ENCODE assay signal across 19 cellular contexts in genomic region chr15:76936671-76937070, GRCh38. TPM values are rescaled to one million over a fixed set of nuclear protein-coding genes. Genes with fewer than 3 reads are reported as not detected.
A peak's percentile ranks its signal among the peaks of the same experiment; 100 is the strongest.
DNase-seq lines count a peak whose midpoint lies in the region; ATAC-seq, FAIRE-seq and TF ChIP-seq lines count a peak whose summit lies in the region.
"Had no signal": no experiment of that assay in that cellular context is flagged by ENCODE, and none has a peak within 500 bp of the region (broad histone marks: within the 10 kb centered on the region; RNA-seq: fewer than 3 reads in every experiment).

No MANE protein-coding gene starts in this region.

- TF ChIP-seq POLR2A in breast epithelium (IDR thresholded peaks at IDR 0.05) (no peak), HepG2 (IDR thresholded peaks at IDR 0.05; ENCODE audit: insufficient read depth in 1 of 2, low read depth in 2 of 2, low read length in 2 of 2) (no peak)

- H3K9ac ChIP-seq in HepG2 (ENCODE audit: insufficient read depth, low read depth, low read length) = no peak overlapping the region

- H3K27ac ChIP-seq in breast epithelium (no peak overlapping the region), HepG2 (ENCODE audit: extremely low read length, insufficient read depth, low read length) (peak overlapping the region; percentile 36)

- no peak for TF ChIP-seq RAD21 in HepG2 (CRISPR knock-in tag; IDR thresholded peaks at IDR 0.05)

- H3K36me3 ChIP-seq in breast epithelium (peaks cover 4% of the 10 kb centered on the region), HepG2 (replicated peaks in 1 of 2; ENCODE audit: control insufficient read depth in 1 of 2, insufficient read depth in 2 of 2, low read length in 2 of 2) (peaks cover 2 to 20% of the 10 kb centered on the region in 2 experiments; a peak in 3 of 5 replicates)

- H3K4me1 Mint-ChIP-seq in MCF 10A (ENCODE audit: insufficient read depth, unreplicated experiment) = peaks cover 6% of the 10 kb centered on the region
- peaks cover 42% of the 10 kb centered on the region for H3K4me1 Mint-ChIP-seq in activated T-cell treated with anti-CD3 and anti-CD28 coated beads, Interleukin-2, amount 50 U/mL, for 72 hours (ENCODE audit: low read depth)

- no peaks in the 10 kb centered on the region for H3K4me1 ChIP-seq in breast epithelium
- H3K4me1 ChIP-seq in HepG2 (ENCODE audit: insufficient read depth, low read length) = peaks cover 38% of the 10 kb centered on the region
- H3K4me1 ChIP-seq: BE2C had no signal

- H4K20me1 ChIP-seq in HepG2 (ENCODE audit: insufficient read depth, low read length) = no peaks in the 10 kb centered on the region

- H3K27me3 ChIP-seq in breast epithelium (no peaks in the 10 kb centered on the region), HepG2 (ENCODE audit: control insufficient read depth in 1 of 2, insufficient read depth in 2 of 2, low read length in 2 of 2) (no peaks in the 10 kb centered on the region; a peak in 1 of 5 replicates)
- H3K27me3 ChIP-seq: BE2C had no signal

- H3K4me3 Mint-ChIP-seq in MCF 10A (ENCODE audit: unreplicated experiment) = no peak overlapping the region
- H3K4me3 Mint-ChIP-seq in activated T-cell treated with anti-CD3 and anti-CD28 coated beads, Interleukin-2, amount 50 U/mL, for 72 hours = no peak overlapping the region
- H3K4me3 Mint-ChIP-seq: CD4-positive, alpha-beta T cell had no signal

- H3K36me3 Mint-ChIP-seq in MCF 10A (ENCODE audit: insufficient read depth, unreplicated experiment) = peaks cover 63% of the 10 kb centered on the region
- peaks cover 0 to 17% of the 10 kb centered on the region in 2 donors for H3K36me3 Mint-ChIP-seq in activated T-cell treated with anti-CD3 and anti-CD28 coated beads, Interleukin-2, amount 50 U/mL, for 72 hours (ENCODE audit: insufficient read depth in 2 of 2)

- ATAC-seq in HepG2 (peak; percentile 50), omental fat pad (ENCODE audit: low FRiP score) (no peak), HG03095 (IDR thresholded peaks at IDR 0.05; ENCODE audit: unreplicated experiment) (no peak)
- no peak for ATAC-seq in activated T-cell treated with anti-CD3 and anti-CD28 coated beads, Interleukin-2, amount 50 U/mL, for 72 hours (replicated peaks in 1 of 2)
- ATAC-seq: Panc1 had no signal

- intact Hi-C loops in MCF 10A (cut with micrococcal nuclease) = no loop called here
- intact Hi-C loops in breast epithelium (cut with DNase I; ENCODE audit: low total_unique reads) = no loop called here
- intact Hi-C loops in HepG2 (cut with micrococcal nuclease; ENCODE audit: unreplicated experiment) = loop anchor here (5.0 kb wide), 1 partner anchor 49 kb away; no protein-coding TSS in a partner anchor

- no peak overlapping the region; the same call in 1 of the 2 replicates for H3K4me2 ChIP-seq in HepG2 (ENCODE audit: low read depth, low read length)

- H3K27ac Mint-ChIP-seq in MCF 10A (ENCODE audit: low read depth, unreplicated experiment) = no peak overlapping the region
- H3K27ac Mint-ChIP-seq in activated T-cell treated with anti-CD3 and anti-CD28 coated beads, Interleukin-2, amount 50 U/mL, for 72 hours = no peak overlapping the region
- H3K27ac Mint-ChIP-seq: CD4-positive, alpha-beta T cell had no signal

- CTCF ChIA-PET in MCF 10A (lab: Yijun Ruan, JAX) = no interaction called here
- CTCF ChIA-PET in HepG2 (lab: Yijun Ruan, JAX; ENCODE audit: low intra/inter-chr PET ratio, low total read pairs) = no interaction called here

- TF ChIP-seq CTCF in MCF 10A (IDR thresholded peaks at IDR 0.05; ENCODE audit: unreplicated experiment) (no peak), breast epithelium (IDR thresholded peaks at IDR 0.05) (no peak), epithelial cell of proximal tubule (conservative IDR thresholded peaks at IDR 0.05; ENCODE audit: low read depth, low read length) (no peak), HepG2 (CRISPR knock-in tag; IDR thresholded peaks at IDR 0.05) (no peak), omental fat pad (IDR thresholded peaks at IDR 0.05) (no peak)

- in situ Hi-C loops in HepG2 (cut with HindIII; ENCODE audit: extremely low pct_ligation_motif_present, low pct_unique_long_range_greater_than_20kb) = no loop called here

- no TSS peak for BruUV-seq in MCF 10A (replicated peaks; lab: Mats Ljungman, UMichigan)
- no TSS peak for BruUV-seq in HepG2 (replicated peaks; lab: Mats Ljungman, UMichigan)

- H3K9me3 ChIP-seq in breast epithelium (no peaks in the 10 kb centered on the region), HepG2 (ENCODE audit: low read length) (no peaks in the 10 kb centered on the region)
- H3K9me3 ChIP-seq: BE2C had no signal

- H3K27me3 Mint-ChIP-seq in MCF 10A (ENCODE audit: insufficient read depth, unreplicated experiment) = no peaks in the 10 kb centered on the region
- H3K27me3 Mint-ChIP-seq in activated T-cell treated with anti-CD3 and anti-CD28 coated beads, Interleukin-2, amount 50 U/mL, for 72 hours (ENCODE audit: low read depth) = no peaks in the 10 kb centered on the region
- H3K27me3 Mint-ChIP-seq: CD4-positive, alpha-beta T cell had no signal

- POLR2A ChIA-PET in MCF 10A (lab: Yijun Ruan, JAX) = interaction anchor here (0.8 to 1.2 kb wide), 2 partner anchors 38 to 133 kb away, joined by 3 read pairs; no protein-coding TSS in a partner anchor
- POLR2A ChIA-PET in HepG2 (lab: Yijun Ruan, JAX) = no interaction called here

- peaks cover 19% of the 10 kb centered on the region for H3K79me2 ChIP-seq in HepG2 (ENCODE audit: insufficient read depth, low read length)

- no peaks in the 10 kb centered on the region for H3K9me3 Mint-ChIP-seq in MCF 10A (ENCODE audit: unreplicated experiment)
- no peaks in the 10 kb centered on the region for H3K9me3 Mint-ChIP-seq in activated T-cell treated with anti-CD3 and anti-CD28 coated beads, Interleukin-2, amount 50 U/mL, for 72 hours
- H3K9me3 Mint-ChIP-seq: CD4-positive, alpha-beta T cell had no signal

- H3K4me3 ChIP-seq in breast epithelium = no peak overlapping the region
- H3K4me3 ChIP-seq in epithelial cell of proximal tubule (ENCODE audit: low read depth, low read length) = no peak overlapping the region
- H3K4me3 ChIP-seq in HepG2 (replicated peaks in 1 of 3; ENCODE audit: insufficient read depth in 1 of 3, low read depth in 2 of 3, low read length in 3 of 3) = no peak overlapping the region

- WGBS in HepG2 (ENCODE audit: low lambda C conversion rate) = 53% methylated on average over 3 of the region's 3 CpGs

- peak; percentile 30 for FAIRE-seq in HepG2 (lab: Jason Lieb, UNC)

- H2AFZ ChIP-seq in HepG2 (ENCODE audit: low read length) = no peak overlapping the region

- DNase-seq in MCF 10A (ENCODE audit: unreplicated experiment) = peak; percentile 35
- DNase-seq in breast epithelium (ENCODE audit: low spot score in 2 of 2) = no peak
- DNase-seq in epithelial cell of proximal tubule (ENCODE audit: low read depth) = peak; percentile 36
- peak; percentile 80 for DNase-seq in HepG2 (ENCODE audit: low spot score)
- no peak for DNase-seq in omental fat pad (ENCODE audit: low spot score)
- DNase-seq in activated T-cell treated with anti-CD3 and anti-CD28 coated beads, Interleukin-2, amount 50 U/mL, for 72 hours = no peak
- DNase-seq in epidermal melanocyte (ENCODE audit: insufficient read length, low spot score) = no peak
- DNase-seq: 8988T; BE2C; CD4-positive, alpha-beta T cell; DMS53; KG1; NCI-H1105; NCI-H1694 treated with DMSO at 0.1 percent for 48 hours; NCI-H2107; NCI-H226; NCI-H524 treated with DMSO at 0.1 percent for 48 hours had no signal

- peak in 1 of 2 experiments; percentile 46; a peak in 1 of 4 replicates for TF ChIP-seq EP300 in HepG2 (IDR thresholded peaks at IDR 0.05; ENCODE audit: low read depth in 2 of 2, low read length in 2 of 2)
- no peak for TF ChIP-seq EP300 in HepG2 (CRISPR knock-in tag; IDR thresholded peaks at IDR 0.05; ENCODE audit: borderline replicate concordance)

RNA-seq across cellular contexts. Expression of gene RCN2, which starts 5.1 kb away (rescaled TPM):
- 48.1 and 68.8 TPM in 2 replicates for total RNA-seq in MCF 10A (2022)
- 10 to 100 TPM; 40.6 to 47.2 (median 46.2) TPM for total RNA-seq in breast epithelium
- 82.2 and 90.1 TPM in 2 replicates for total RNA-seq in epithelial cell of proximal tubule
- 62.3 and 89.0 TPM in 2 replicates for total RNA-seq in HepG2 (2016; rRNA removed; fragmentation: Illumina TruSeq; extraction: Trizol)
- total RNA-seq in HepG2 (2016; cell fraction: cytosol; rRNA removed; fragmentation: Illumina TruSeq; extraction: Trizol; ENCODE audit: low read depth) = 38.4 and 44.7 TPM in 2 replicates
- total RNA-seq in HepG2 (2016; cell fraction: insoluble cytoplasmic fraction; rRNA removed; fragmentation: Illumina TruSeq; extraction: Trizol) = 61.6 and 95.0 TPM in 2 replicates
- total RNA-seq in HepG2 (2016; cell fraction: membrane; rRNA removed; fragmentation: Illumina TruSeq; extraction: Trizol) = 74.7 and 94.1 TPM in 2 replicates
- total RNA-seq in HepG2 (2016; cell fraction: nucleus; rRNA removed; fragmentation: Illumina TruSeq; extraction: Trizol) = 78.6 and 95.6 TPM in 2 replicates
- 57.4 and 84.4 TPM in 2 replicates for polyA plus RNA-seq in HepG2 (2011; rRNA removed)
- 33.0 and 44.7 TPM in 2 replicates for polyA plus RNA-seq in HepG2 (2011; cell fraction: cytosol; rRNA removed)
- polyA plus RNA-seq in HepG2 (2011; cell fraction: nucleus; rRNA removed) = 16.7 and 20.6 TPM in 2 replicates
- 42.9 and 56.2 TPM in 2 replicates for polyA plus RNA-seq in HepG2 (2012)
- polyA plus RNA-seq in HepG2 (2016; cell fraction: cytosol; fragmentation: Illumina TruSeq; extraction: Trizol; ENCODE audit: low read depth) = 79.6 and 84.5 TPM in 2 replicates
- polyA plus RNA-seq in HepG2 (2016; cell fraction: insoluble cytoplasmic fraction; fragmentation: Illumina TruSeq; extraction: Trizol; ENCODE audit: low read depth) = 90.9 and 101 TPM in 2 replicates
- polyA plus RNA-seq in HepG2 (2016; cell fraction: membrane; fragmentation: Illumina TruSeq; extraction: Trizol; ENCODE audit: low read depth) = 107 and 109 TPM in 2 replicates
- 183 and 188 TPM in 2 replicates for polyA plus RNA-seq in HepG2 (2016; cell fraction: nucleus; fragmentation: Illumina TruSeq; extraction: Trizol; ENCODE audit: insufficient read depth, low read depth)
- polyA minus RNA-seq in HepG2 (2011; rRNA and poly(A)+ RNA removed; ENCODE audit: low replicate concordance) = 4.9 and 5.6 TPM in 2 replicates
- polyA minus RNA-seq in HepG2 (2011; cell fraction: cytosol; rRNA and poly(A)+ RNA removed) = 27.7 and 30.6 TPM in 2 replicates
- polyA minus RNA-seq in HepG2 (2011; cell fraction: nucleus; rRNA and poly(A)+ RNA removed) = 18.3 and 20.5 TPM in 2 replicates
- total RNA-seq in omental fat pad = 10 to 100 TPM; 26.0 to 43.0 (median 33.0) TPM
- 10 to 100 TPM; 24.6 to 28.1 TPM for total RNA-seq in activated T-cell treated with anti-CD3 and anti-CD28 coated beads, Interleukin-2, amount 50 U/mL, for 72 hours

RNA-seq across cellular contexts. Expression of gene SCAPER, which starts 31.5 kb away (rescaled TPM):
- total RNA-seq in MCF 10A (2022) (9.5 and 13.9 TPM in 2 replicates), breast epithelium (10 to 100 TPM; 19.5 to 49.8 (median 28.5) TPM), epithelial cell of proximal tubule (5.4 and 13.3 TPM in 2 replicates), HepG2 (2016; rRNA removed; fragmentation: Illumina TruSeq; extraction: Trizol) (7.6 and 10.5 TPM in 2 replicates), omental fat pad (10 to 100 TPM; 11.2 to 33.4 (median 22.6) TPM)
- total RNA-seq in HepG2 (2016; cell fraction: cytosol; rRNA removed; fragmentation: Illumina TruSeq; extraction: Trizol; ENCODE audit: low read depth) = 6.6 and 9.4 TPM in 2 replicates
- total RNA-seq in HepG2 (2016; cell fraction: insoluble cytoplasmic fraction; rRNA removed; fragmentation: Illumina TruSeq; extraction: Trizol) = 8.7 and 9.2 TPM in 2 replicates
- total RNA-seq in HepG2 (2016; cell fraction: membrane; rRNA removed; fragmentation: Illumina TruSeq; extraction: Trizol) = 4.7 and 6.7 TPM in 2 replicates
- 25.1 and 30.0 TPM in 2 replicates for total RNA-seq in HepG2 (2016; cell fraction: nucleus; rRNA removed; fragmentation: Illumina TruSeq; extraction: Trizol)
- polyA plus RNA-seq in HepG2 (2011; rRNA removed) = 4.3 and 4.5 TPM in 2 replicates
- 2.7 and 3.3 TPM in 2 replicates for polyA plus RNA-seq in HepG2 (2011; cell fraction: cytosol; rRNA removed)
- polyA plus RNA-seq in HepG2 (2011; cell fraction: nucleus; rRNA removed) = 2.9 and 6.5 TPM in 2 replicates
- polyA plus RNA-seq in HepG2 (2012) = 6.4 and 7.5 TPM in 2 replicates
- polyA plus RNA-seq in HepG2 (2016; cell fraction: cytosol; fragmentation: Illumina TruSeq; extraction: Trizol; ENCODE audit: low read depth) = 0.32 and 0.43 TPM in 2 replicates
- polyA plus RNA-seq in HepG2 (2016; cell fraction: insoluble cytoplasmic fraction; fragmentation: Illumina TruSeq; extraction: Trizol; ENCODE audit: low read depth) = 6.7 and 7.6 TPM in 2 replicates
- 0.85 and 2.0 TPM in 2 replicates for polyA plus RNA-seq in HepG2 (2016; cell fraction: membrane; fragmentation: Illumina TruSeq; extraction: Trizol; ENCODE audit: low read depth)
- 6.0 and 6.4 TPM in 2 replicates for polyA plus RNA-seq in HepG2 (2016; cell fraction: nucleus; fragmentation: Illumina TruSeq; extraction: Trizol; ENCODE audit: insufficient read depth, low read depth)
- polyA minus RNA-seq in HepG2 (2011; rRNA and poly(A)+ RNA removed; ENCODE audit: low replicate concordance) = 4.5 and 5.0 TPM in 2 replicates
- 5.5 and 6.4 TPM in 2 replicates for polyA minus RNA-seq in HepG2 (2011; cell fraction: cytosol; rRNA and poly(A)+ RNA removed)
- 36.1 and 39.0 TPM in 2 replicates for polyA minus RNA-seq in HepG2 (2011; cell fraction: nucleus; rRNA and poly(A)+ RNA removed)
- 10 to 100 TPM; 30.9 to 34.7 TPM for total RNA-seq in activated T-cell treated with anti-CD3 and anti-CD28 coated beads, Interleukin-2, amount 50 U/mL, for 72 hours

RNA-seq across cellular contexts. Expression of gene PSTPIP1, which starts 58.3 kb away (rescaled TPM):
- total RNA-seq in MCF 10A (2022) (1.2 TPM in 2 replicates), breast epithelium (10 to 100 TPM in 1 of 3 donors, 1 to 10 TPM in 2; 2.6 to 11.0 (median 3.9) TPM), epithelial cell of proximal tubule (not detected in 2 replicates), HepG2 (2016; rRNA removed; fragmentation: Illumina TruSeq; extraction: Trizol) (8.7 and 9.2 TPM in 2 replicates), omental fat pad (10 to 100 TPM in 3 of 4 donors, 1 to 10 TPM in 1; 6.3 to 38.5 (median 15.1) TPM)
- 5.7 and 10.5 TPM in 2 replicates for total RNA-seq in HepG2 (2016; cell fraction: cytosol; rRNA removed; fragmentation: Illumina TruSeq; extraction: Trizol; ENCODE audit: low read depth)
- 8.0 and 9.9 TPM in 2 replicates for total RNA-seq in HepG2 (2016; cell fraction: insoluble cytoplasmic fraction; rRNA removed; fragmentation: Illumina TruSeq; extraction: Trizol)
- 9.1 and 10.1 TPM in 2 replicates for total RNA-seq in HepG2 (2016; cell fraction: membrane; rRNA removed; fragmentation: Illumina TruSeq; extraction: Trizol)
- 2.9 and 4.0 TPM in 2 replicates for total RNA-seq in HepG2 (2016; cell fraction: nucleus; rRNA removed; fragmentation: Illumina TruSeq; extraction: Trizol)
- 4.4 TPM in 2 replicates for polyA plus RNA-seq in HepG2 (2011; rRNA removed)
- 3.9 and 5.6 TPM in 2 replicates for polyA plus RNA-seq in HepG2 (2011; cell fraction: cytosol; rRNA removed)
- 4.4 and 6.8 TPM in 2 replicates for polyA plus RNA-seq in HepG2 (2011; cell fraction: nucleus; rRNA removed)
- polyA plus RNA-seq in HepG2 (2012) = 3.9 and 7.4 TPM in 2 replicates
- polyA plus RNA-seq in HepG2 (2016; cell fraction: cytosol; fragmentation: Illumina TruSeq; extraction: Trizol; ENCODE audit: low read depth) = 7.4 and 12.4 TPM in 2 replicates
- polyA plus RNA-seq in HepG2 (2016; cell fraction: insoluble cytoplasmic fraction; fragmentation: Illumina TruSeq; extraction: Trizol; ENCODE audit: low read depth) = 7.8 and 11.1 TPM in 2 replicates
- 9.1 and 13.5 TPM in 2 replicates for polyA plus RNA-seq in HepG2 (2016; cell fraction: membrane; fragmentation: Illumina TruSeq; extraction: Trizol; ENCODE audit: low read depth)
- polyA plus RNA-seq in HepG2 (2016; cell fraction: nucleus; fragmentation: Illumina TruSeq; extraction: Trizol; ENCODE audit: insufficient read depth, low read depth) = 6.9 and 7.5 TPM in 2 replicates
- 2.2 TPM in 1 of 2 replicates, not detected in the other for polyA minus RNA-seq in HepG2 (2011; rRNA and poly(A)+ RNA removed; ENCODE audit: low replicate concordance)
- 3.2 TPM in 1 of 2 replicates, not detected in the other for polyA minus RNA-seq in HepG2 (2011; cell fraction: cytosol; rRNA and poly(A)+ RNA removed)
- 1.8 and 2.4 TPM in 2 replicates for polyA minus RNA-seq in HepG2 (2011; cell fraction: nucleus; rRNA and poly(A)+ RNA removed)
- 100 to 1,000 TPM; 141 to 152 TPM for total RNA-seq in activated T-cell treated with anti-CD3 and anti-CD28 coated beads, Interleukin-2, amount 50 U/mL, for 72 hours

Comparison
In these comparisons a context has a peak if more than half of its experiments do, and no peak if none do; other contexts are left out.
1. DNase-seq: peak in MCF 10A (single experiment), epithelial cell of proximal tubule (single experiment) and HepG2 (single experiment); none in breast epithelium (0 of 2), omental fat pad (single experiment), activated T-cell treated with anti-CD3 and anti-CD28 coated beads, Interleukin-2, amount 50 U/mL, for 72 hours (0 of 2) and epidermal melanocyte (single experiment).